In genomic region chr5:125913200-125913599, GRCh38 we compare ENCODE assay signal across 36 cellular contexts.
"Had no signal": no experiment of that assay in that cellular context is flagged by ENCODE, and none has a peak within 500 bp of the region (broad histone marks: within the 10 kb centered on the region; RNA-seq: fewer than 3 reads in every experiment).

No MANE protein-coding gene starts in this region.

- H3K4me3 ChIP-seq: adrenal gland, cardiac muscle cell, colonic mucosa, gastrocnemius medialis, heart right ventricle had no signal

- DNase-seq: activated CD4-positive, alpha-beta memory T cell treated with anti-CD3 and anti-CD28 coated beads for 36 hours; activated CD4-positive, alpha-beta T cell treated with anti-CD3 and anti-CD28 coated beads for 36 hours; activated CD4-positive, alpha-beta T cell treated with anti-CD3 and anti-CD28 coated beads, Interleukin-2, amount 10 ng/mL, durations not matched to agents 24 days and 14 days; activated CD4-positive, CD25-positive, alpha-beta regulatory T cell; activated CD4-positive, CD25-positive, alpha-beta regulatory T cell treated with anti-CD3 and anti-CD28 coated beads, Interleukin-2, amount 50 U/mL, for 72 hours; activated CD8-positive, alpha-beta memory T cell treated with anti-CD3 and anti-CD28 coated beads, Interleukin-2, amount 10 ng/mL, durations not matched to agents 7 days and 5 days; activated CD8-positive, alpha-beta memory T cell treated with anti-CD3 and anti-CD28 coated beads, Interleukin-2, amount 50 U/mL, for 4 hours; activated CD8-positive, alpha-beta T cell treated with anti-CD3 and anti-CD28 coated beads, Interleukin-2, amount 10 ng/mL, durations not matched to agents 7 days and 5 days; activated effector memory CD4-positive, alpha-beta T cell treated with anti-CD3 and anti-CD28 coated beads, Interleukin-2, amount 50 U/mL, for 16 hours; activated naive CD4-positive, alpha-beta T cell treated with anti-CD3 and anti-CD28 coated beads for 36 hours; activated naive CD8-positive, alpha-beta T cell treated with anti-CD3 and anti-CD28 coated beads for 36 hours; activated naive CD8-positive, alpha-beta T cell treated with anti-CD3 and anti-CD28 coated beads, Interleukin-2, amount 50 U/mL, for 24 hours; activated T-cell treated with anti-CD3 and anti-CD28 coated beads, Interleukin-2, amount 50 U/mL, for 1 hour; activated T-cell treated with anti-CD3 and anti-CD28 coated beads, Interleukin-2, amount 50 U/mL, for 48 hours; adrenal gland; amygdala; aorta; brain microvascular endothelial cell; central memory CD4-positive, alpha-beta T cell; cerebellar nuclear complex; colonic mucosa; effector CD8-positive, alpha-beta T cell; foreskin fibroblast; gastrocnemius medialis; heart right ventricle; SW 1271; T-cell; T-helper 17 cell; T1000 had no signal

- H3K36me3 ChIP-seq: adrenal gland, brain microvascular endothelial cell, cardiac muscle cell, colonic mucosa, gastrocnemius medialis, heart right ventricle had no signal

- H3K27ac ChIP-seq: adrenal gland, brain microvascular endothelial cell, cardiac muscle cell, colonic mucosa, gastrocnemius medialis, heart right ventricle had no signal

- H3K4me1 Mint-ChIP-seq: activated CD4-positive, alpha-beta T cell treated with anti-CD3 and anti-CD28 coated beads for 36 hours; activated CD4-positive, alpha-beta T cell treated with anti-CD3 and anti-CD28 coated beads, Interleukin-2, amount 10 ng/mL, durations not matched to agents 24 days and 14 days; activated CD8-positive, alpha-beta memory T cell treated with anti-CD3 and anti-CD28 coated beads, Interleukin-2, amount 10 ng/mL, durations not matched to agents 7 days and 5 days; activated naive CD4-positive, alpha-beta T cell treated with anti-CD3 and anti-CD28 coated beads, Interleukin-2, amount 50 U/mL, for 24 hours; activated naive CD8-positive, alpha-beta T cell treated with anti-CD3 and anti-CD28 coated beads for 36 hours; activated naive CD8-positive, alpha-beta T cell treated with anti-CD3 and anti-CD28 coated beads, Interleukin-2, amount 50 U/mL, for 24 hours; T-cell; T-helper 17 cell had no signal

- H3K27me3 ChIP-seq: adrenal gland, brain microvascular endothelial cell, cardiac muscle cell, colonic mucosa, gastrocnemius medialis, heart right ventricle had no signal

- H3K36me3 Mint-ChIP-seq: activated CD4-positive, alpha-beta memory T cell treated with anti-CD3 and anti-CD28 coated beads for 36 hours; activated CD8-positive, alpha-beta memory T cell treated with anti-CD3 and anti-CD28 coated beads, Interleukin-2, amount 10 ng/mL, durations not matched to agents 7 days and 5 days; activated naive CD4-positive, alpha-beta T cell treated with anti-CD3 and anti-CD28 coated beads, Interleukin-2, amount 50 U/mL, for 24 hours; activated naive CD8-positive, alpha-beta T cell treated with anti-CD3 and anti-CD28 coated beads for 36 hours; T-cell had no signal

- H3K27me3 Mint-ChIP-seq: activated CD4-positive, alpha-beta memory T cell treated with anti-CD3 and anti-CD28 coated beads for 36 hours; activated CD4-positive, alpha-beta T cell treated with anti-CD3 and anti-CD28 coated beads for 36 hours; activated CD4-positive, alpha-beta T cell treated with anti-CD3 and anti-CD28 coated beads, Interleukin-2, amount 10 ng/mL, durations not matched to agents 24 days and 14 days; activated CD8-positive, alpha-beta memory T cell treated with anti-CD3 and anti-CD28 coated beads, Interleukin-2, amount 10 ng/mL, durations not matched to agents 7 days and 5 days; activated naive CD4-positive, alpha-beta T cell treated with anti-CD3 and anti-CD28 coated beads, Interleukin-2, amount 50 U/mL, for 24 hours; activated naive CD8-positive, alpha-beta T cell treated with anti-CD3 and anti-CD28 coated beads for 36 hours; activated naive CD8-positive, alpha-beta T cell treated with anti-CD3 and anti-CD28 coated beads, Interleukin-2, amount 50 U/mL, for 24 hours; T-cell; T-helper 17 cell had no signal

- FAIRE-seq: endometrium, endothelial cell of umbilical vein had no signal

- H3K4me3 Mint-ChIP-seq: activated CD4-positive, alpha-beta memory T cell treated with anti-CD3 and anti-CD28 coated beads for 36 hours; activated CD4-positive, alpha-beta T cell treated with anti-CD3 and anti-CD28 coated beads for 36 hours; activated CD4-positive, alpha-beta T cell treated with anti-CD3 and anti-CD28 coated beads, Interleukin-2, amount 10 ng/mL, durations not matched to agents 24 days and 14 days; activated CD8-positive, alpha-beta memory T cell treated with anti-CD3 and anti-CD28 coated beads, Interleukin-2, amount 10 ng/mL, durations not matched to agents 7 days and 5 days; activated CD8-positive, alpha-beta T cell treated with anti-CD3 and anti-CD28 coated beads, Interleukin-2, amount 10 ng/mL, durations not matched to agents 7 days and 5 days; activated naive CD4-positive, alpha-beta T cell treated with anti-CD3 and anti-CD28 coated beads for 36 hours; activated naive CD4-positive, alpha-beta T cell treated with anti-CD3 and anti-CD28 coated beads, Interleukin-2, amount 50 U/mL, for 24 hours; activated naive CD8-positive, alpha-beta T cell treated with anti-CD3 and anti-CD28 coated beads for 36 hours; activated naive CD8-positive, alpha-beta T cell treated with anti-CD3 and anti-CD28 coated beads, Interleukin-2, amount 50 U/mL, for 24 hours; activated T-helper 1 cell treated with anti-CD3 and anti-CD28 coated beads, Interleukin-12 subunit alpha, Interleukin-12 subunit beta, Interleukin-2, Interleukin-4 antibody, amounts not matched to agents 30 ng/mL and 10 ng/mL and 1 ng/mL, durations not matched to agents 14 hours and 24 hours and 36 hours; T-cell; T-helper 17 cell; T-helper 2 cell treated with Interferon-gamma antibody and Interleukin-4, amounts not matched to agents 5 μg/mL and 100 μg/mL, for 36 hours had no signal

- H3K9me3 ChIP-seq: colonic mucosa, gastrocnemius medialis had no signal

- H3K27ac Mint-ChIP-seq: activated CD4-positive, alpha-beta memory T cell treated with anti-CD3 and anti-CD28 coated beads for 36 hours; activated CD4-positive, alpha-beta T cell treated with anti-CD3 and anti-CD28 coated beads for 36 hours; activated CD4-positive, alpha-beta T cell treated with anti-CD3 and anti-CD28 coated beads, Interleukin-2, amount 10 ng/mL, durations not matched to agents 24 days and 14 days; activated CD8-positive, alpha-beta memory T cell treated with anti-CD3 and anti-CD28 coated beads, Interleukin-2, amount 10 ng/mL, durations not matched to agents 7 days and 5 days; activated CD8-positive, alpha-beta T cell treated with anti-CD3 and anti-CD28 coated beads, Interleukin-2, amount 10 ng/mL, durations not matched to agents 7 days and 5 days; activated naive CD4-positive, alpha-beta T cell treated with anti-CD3 and anti-CD28 coated beads for 36 hours; activated naive CD4-positive, alpha-beta T cell treated with anti-CD3 and anti-CD28 coated beads, Interleukin-2, amount 50 U/mL, for 24 hours; activated naive CD8-positive, alpha-beta T cell treated with anti-CD3 and anti-CD28 coated beads for 36 hours; activated naive CD8-positive, alpha-beta T cell treated with anti-CD3 and anti-CD28 coated beads, Interleukin-2, amount 50 U/mL, for 24 hours; activated T-helper 1 cell treated with anti-CD3 and anti-CD28 coated beads, Interleukin-12 subunit alpha, Interleukin-12 subunit beta, Interleukin-2, Interleukin-4 antibody, amounts not matched to agents 30 ng/mL and 10 ng/mL and 1 ng/mL, durations not matched to agents 14 hours and 24 hours and 36 hours; activated T-helper 2 cell treated with anti-CD3 and anti-CD28 coated beads, Interferon-gamma antibody, Interleukin-2, Interleukin-4, amounts not matched to agents 10 μg/mL and 5 μg/mL and 100 μg/mL, durations not matched to agents 14 hours and 24 hours and 36 hours; T-cell; T-helper 17 cell; T-helper 2 cell treated with Interferon-gamma antibody and Interleukin-4, amounts not matched to agents 5 μg/mL and 100 μg/mL, for 36 hours had no signal

- H3K4me1 ChIP-seq: adrenal gland, colonic mucosa, gastrocnemius medialis, heart right ventricle had no signal
